22 cellular contexts compared by ENCODE assay signal in genomic region chr5:141388661-141389060, GRCh38. TPM values are rescaled to one million over a fixed set of nuclear protein-coding genes. Genes with fewer than 3 reads are reported as not detected.
DNase-seq lines count a peak whose midpoint lies in the region; ATAC-seq and TF ChIP-seq lines count a peak whose summit lies in the region.
"Had no signal": no experiment of that assay in that cellular context is flagged by ENCODE, and none has a peak within 500 bp of the region (broad histone marks: within the 10 kb centered on the region; RNA-seq: fewer than 3 reads in every experiment).

No MANE protein-coding gene starts in this region.

- peaks cover 32% of the 10 kb centered on the region for H3K27me3 Mint-ChIP-seq in activated CD8-positive, alpha-beta T cell treated with anti-CD3 and anti-CD28 coated beads, Interleukin-2, amount 10 ng/mL, durations not matched to agents 7 days and 5 days (ENCODE audit: low read depth)
- peaks cover 68% of the 10 kb centered on the region for H3K27me3 Mint-ChIP-seq in activated CD8-positive, alpha-beta T cell treated with anti-CD3 and anti-CD28 coated beads for 36 hours

- H3K27me3 ChIP-seq in skeletal muscle tissue (ENCODE audit: control insufficient read depth in 3 of 3, insufficient read depth in 3 of 3, low read length in 3 of 3): peaks cover 0 to 14% (median 4%) of the 10 kb centered on the region in 3 donors
- H3K27me3 ChIP-seq: BLaER1 treated with 17β-estradiol and CSF1 and Interleukin-3, amounts not matched to agents 10 nM and 100 nM; hepatocyte; testis had no signal

- POLR2A ChIA-PET in activated CD8-positive, alpha-beta T cell treated with anti-CD3 and anti-CD28 coated beads, Interleukin-2, amount 10 ng/mL, durations not matched to agents 7 days and 5 days (lab: Charles Lee): no interaction called here
- POLR2A ChIA-PET in activated CD8-positive, alpha-beta T cell treated with anti-CD3 and anti-CD28 coated beads for 36 hours (lab: Charles Lee): no interaction called here

- no peaks in the 10 kb centered on the region for H3K4me1 Mint-ChIP-seq in activated CD8-positive, alpha-beta T cell treated with anti-CD3 and anti-CD28 coated beads, Interleukin-2, amount 10 ng/mL, durations not matched to agents 7 days and 5 days (ENCODE audit: low read depth)
- peaks cover 2% of the 10 kb centered on the region for H3K4me1 Mint-ChIP-seq in activated CD8-positive, alpha-beta T cell treated with anti-CD3 and anti-CD28 coated beads for 36 hours (ENCODE audit: low read depth)
- H3K4me1 Mint-ChIP-seq: mesothelial cell of epicardium, neural crest cell had no signal

- no peak overlapping the region for H3K9ac ChIP-seq in skeletal muscle tissue (ENCODE audit: low read depth in 1 of 3, low read length in 3 of 3)
- H3K9ac ChIP-seq: BLaER1 treated with 17β-estradiol and CSF1 and Interleukin-3, amounts not matched to agents 10 nM and 100 nM; KMS-11 had no signal

- peak overlapping the region; percentile 48 for H3K4me3 ChIP-seq in coronary artery
- peak overlapping the region; percentile 37 to 59 (median 45) for H3K4me3 ChIP-seq in skeletal muscle tissue (ENCODE audit: low read length in 3 of 3)
- H3K4me3 ChIP-seq: BLaER1 treated with 17β-estradiol and CSF1 and Interleukin-3, amounts not matched to agents 10 nM and 100 nM; HAP-1; hepatocyte; testis had no signal

- no peak for DNase-seq in activated CD8-positive, alpha-beta T cell treated with anti-CD3 and anti-CD28 coated beads, Interleukin-2, amount 10 ng/mL, durations not matched to agents 7 days and 5 days
- DNase-seq in activated CD8-positive, alpha-beta T cell treated with anti-CD3 and anti-CD28 coated beads for 36 hours: no peak
- no peak for DNase-seq in coronary artery (ENCODE audit: low spot score)
- DNase-seq in LoVo (ENCODE audit: low spot score): no peak
- no peak for DNase-seq in NOMO-1 treated with dmso at 0.1 percent for 144 hours (lab: John Stamatoyannopoulos, UW; ENCODE audit: unreplicated experiment)
- DNase-seq: activated CD4-positive, alpha-beta T cell treated with anti-CD3 and anti-CD28 coated beads for 4 hours; activated CD8-positive, alpha-beta memory T cell treated with anti-CD3 and anti-CD28 coated beads, Interleukin-2, amount 50 U/mL, for 48 hours; activated gamma-delta T cell treated with Interleukin-2 at 50 U/mL for 16 hours; kidney glomerular epithelial cell; NCI-H1092; NCI-H2081; NCI-H524; SW 1271; testis had no signal

- H3K36me3 Mint-ChIP-seq in activated CD8-positive, alpha-beta T cell treated with anti-CD3 and anti-CD28 coated beads, Interleukin-2, amount 10 ng/mL, durations not matched to agents 7 days and 5 days (ENCODE audit: low read depth): peaks cover 5% of the 10 kb centered on the region
- H3K36me3 Mint-ChIP-seq in activated CD8-positive, alpha-beta T cell treated with anti-CD3 and anti-CD28 coated beads for 36 hours (ENCODE audit: low read depth): peaks cover 17% of the 10 kb centered on the region

- CTCF ChIA-PET in activated CD8-positive, alpha-beta T cell treated with anti-CD3 and anti-CD28 coated beads, Interleukin-2, amount 10 ng/mL, durations not matched to agents 7 days and 5 days (lab: Charles Lee): interaction anchor here (0.8 to 2.5 kb wide), 2 partner anchors 25 to 125 kb away, joined by 3 to 9 read pairs; partner anchors contain the start of gene PCDHGA10
- CTCF ChIA-PET in activated CD8-positive, alpha-beta T cell treated with anti-CD3 and anti-CD28 coated beads for 36 hours (lab: Charles Lee): interaction anchor here (0.8 to 1.5 kb wide), 3 partner anchors 19 to 123 kb away, joined by 3 to 5 read pairs (median 4); partner anchors contain the start of genes PCDHGA11 and PCDHGB3

- H3K4me1 ChIP-seq in skeletal muscle tissue (ENCODE audit: control insufficient read depth in 3 of 3, insufficient read depth in 3 of 3, low read length in 3 of 3): peaks cover 0 to 12% (median 0%) of the 10 kb centered on the region in 3 donors
- H3K4me1 ChIP-seq: HAP-1, testis had no signal

- peaks cover 32% of the 10 kb centered on the region for H3K9me3 Mint-ChIP-seq in activated CD8-positive, alpha-beta T cell treated with anti-CD3 and anti-CD28 coated beads, Interleukin-2, amount 10 ng/mL, durations not matched to agents 7 days and 5 days (ENCODE audit: insufficient read depth)
- H3K9me3 Mint-ChIP-seq in activated CD8-positive, alpha-beta T cell treated with anti-CD3 and anti-CD28 coated beads for 36 hours: peaks cover 36% of the 10 kb centered on the region

- H3K27ac Mint-ChIP-seq in activated CD8-positive, alpha-beta T cell treated with anti-CD3 and anti-CD28 coated beads, Interleukin-2, amount 10 ng/mL, durations not matched to agents 7 days and 5 days: no peak overlapping the region
- no peak overlapping the region for H3K27ac Mint-ChIP-seq in activated CD8-positive, alpha-beta T cell treated with anti-CD3 and anti-CD28 coated beads for 36 hours
- H3K27ac Mint-ChIP-seq: mesothelial cell of epicardium had no signal

- H3K27ac ChIP-seq in coronary artery (no peak overlapping the region), skeletal muscle tissue (ENCODE audit: low read depth, low read length) (no peak overlapping the region)
- H3K27ac ChIP-seq: BLaER1 treated with 17β-estradiol and CSF1 and Interleukin-3, amounts not matched to agents 10 nM and 100 nM; hepatocyte; KMS-11; testis had no signal

- H3K36me3 ChIP-seq in skeletal muscle tissue (ENCODE audit: control insufficient read depth in 3 of 3, insufficient read depth in 3 of 3, low read length in 3 of 3): peaks cover 0 to 6% (median 0%) of the 10 kb centered on the region in 3 donors
- H3K36me3 ChIP-seq: HAP-1 had no signal

- peaks cover 12 to 31% (median 29%) of the 10 kb centered on the region in 3 donors for H3K9me3 ChIP-seq in skeletal muscle tissue (ENCODE audit: control insufficient read depth in 3 of 3, low read length in 3 of 3)
- H3K9me3 ChIP-seq: HAP-1, testis had no signal

- ATAC-seq in activated CD8-positive, alpha-beta T cell treated with anti-CD3 and anti-CD28 coated beads, Interleukin-2, amount 10 ng/mL, durations not matched to agents 7 days and 5 days: no peak
- no peak for ATAC-seq in activated CD8-positive, alpha-beta T cell treated with anti-CD3 and anti-CD28 coated beads for 36 hours

- H3K4me3 Mint-ChIP-seq in activated CD8-positive, alpha-beta T cell treated with anti-CD3 and anti-CD28 coated beads, Interleukin-2, amount 10 ng/mL, durations not matched to agents 7 days and 5 days: peak overlapping the region; percentile 0
- H3K4me3 Mint-ChIP-seq in activated CD8-positive, alpha-beta T cell treated with anti-CD3 and anti-CD28 coated beads for 36 hours: no peak overlapping the region
- H3K4me3 Mint-ChIP-seq: mesothelial cell of epicardium, neural crest cell had no signal

- intact Hi-C loops in activated CD8-positive, alpha-beta T cell treated with anti-CD3 and anti-CD28 coated beads for 36 hours (cut with micrococcal nuclease): no loop called here

- no peak for TF ChIP-seq CTCF in activated CD8-positive, alpha-beta T cell treated with anti-CD3 and anti-CD28 coated beads for 36 hours (IDR thresholded peaks at IDR 0.05)
- TF ChIP-seq CTCF in coronary artery (IDR thresholded peaks at IDR 0.05): no peak

RNA-seq across cellular contexts. Expression of gene PCDHGB4, which starts 1.2 kb away (rescaled TPM):
- not detected for total RNA-seq in activated CD8-positive, alpha-beta T cell treated with anti-CD3 and anti-CD28 coated beads, Interleukin-2, amount 10 ng/mL, durations not matched to agents 7 days and 5 days
- not detected for total RNA-seq in activated CD8-positive, alpha-beta T cell treated with anti-CD3 and anti-CD28 coated beads for 36 hours
- total RNA-seq in skeletal muscle tissue: 4.7 TPM

RNA-seq across cellular contexts. Expression of gene PCDHGA8, which starts 3.8 kb away (rescaled TPM):
- not detected for total RNA-seq in activated CD8-positive, alpha-beta T cell treated with anti-CD3 and anti-CD28 coated beads, Interleukin-2, amount 10 ng/mL, durations not matched to agents 7 days and 5 days
- not detected for total RNA-seq in activated CD8-positive, alpha-beta T cell treated with anti-CD3 and anti-CD28 coated beads for 36 hours
- total RNA-seq in skeletal muscle tissue: 3.7 TPM

RNA-seq across cellular contexts. Expression of gene PCDHGA7, which starts 6.1 kb away (rescaled TPM):
- not detected for total RNA-seq in activated CD8-positive, alpha-beta T cell treated with anti-CD3 and anti-CD28 coated beads, Interleukin-2, amount 10 ng/mL, durations not matched to agents 7 days and 5 days
- not detected for total RNA-seq in activated CD8-positive, alpha-beta T cell treated with anti-CD3 and anti-CD28 coated beads for 36 hours
- total RNA-seq in skeletal muscle tissue: 3.7 TPM

RNA-seq across cellular contexts. Expression of gene PCDHGB5, which starts 9.1 kb away (rescaled TPM):
- under 1 TPM in 1 of 2 experiments, not detected in 1; 0.16 TPM for total RNA-seq in activated CD8-positive, alpha-beta T cell treated with anti-CD3 and anti-CD28 coated beads, Interleukin-2, amount 10 ng/mL, durations not matched to agents 7 days and 5 days
- under 1 TPM in 1 of 2 experiments, not detected in 1; 0.11 TPM for total RNA-seq in activated CD8-positive, alpha-beta T cell treated with anti-CD3 and anti-CD28 coated beads for 36 hours
- total RNA-seq in skeletal muscle tissue: 3.7 TPM
- total RNA-seq: A172 had no signal

RNA-seq across cellular contexts. Expression of gene PCDHGA9, which starts 13.9 kb away (rescaled TPM):
- total RNA-seq in activated CD8-positive, alpha-beta T cell treated with anti-CD3 and anti-CD28 coated beads, Interleukin-2, amount 10 ng/mL, durations not matched to agents 7 days and 5 days: under 1 TPM in 1 of 2 experiments, not detected in 1; 0.08 TPM
- under 1 TPM in 1 of 2 experiments, not detected in 1; 0.09 TPM for total RNA-seq in activated CD8-positive, alpha-beta T cell treated with anti-CD3 and anti-CD28 coated beads for 36 hours
- total RNA-seq in skeletal muscle tissue: 4.7 TPM
